ENCODE assay signal across 33 cellular contexts in genomic region chr4:178789279-178789678, GRCh38.
"Had no signal": no experiment of that assay in that cellular context is flagged by ENCODE, and none has a peak within 500 bp of the region (broad histone marks: within the 10 kb centered on the region; RNA-seq: fewer than 3 reads in every experiment).

No MANE protein-coding gene starts in this region.

- H3K4me3 ChIP-seq: adrenal gland, ascending aorta, body of pancreas, breast epithelium, cardiac muscle cell had no signal

- H3K9me3 ChIP-seq: adrenal gland, ascending aorta, body of pancreas, breast epithelium had no signal

- H3K27me3 ChIP-seq: adrenal gland, ascending aorta, body of pancreas, brain microvascular endothelial cell, breast epithelium, cardiac muscle cell had no signal

- FAIRE-seq: astrocyte, bronchial epithelial cell had no signal

- H3K4me1 ChIP-seq: adrenal gland, ascending aorta, body of pancreas, breast epithelium had no signal

- H3K36me3 ChIP-seq: adrenal gland, ascending aorta, brain microvascular endothelial cell, breast epithelium, cardiac muscle cell had no signal

- DNase-seq: activated effector memory CD4-positive, alpha-beta T cell treated with anti-CD3 and anti-CD28 coated beads, Interleukin-2, amount 50 U/mL, for 16 hours; activated effector memory CD4-positive, alpha-beta T cell treated with Interleukin-2 at 50 U/mL for 16 hours; activated gamma-delta T cell; activated gamma-delta T cell treated with Interleukin-2 at 50 U/mL for 16 hours; activated naive CD4-positive, alpha-beta T cell; activated naive CD4-positive, alpha-beta T cell treated with anti-CD3 and anti-CD28 coated beads for 36 hours; activated naive CD4-positive, alpha-beta T cell treated with anti-CD3 and anti-CD28 coated beads, Interleukin-2, amount 10 ng/mL, durations not matched to agents 7 days and 5 days; activated naive CD4-positive, alpha-beta T cell treated with anti-CD3 and anti-CD28 coated beads, Interleukin-2, amount 50 U/mL, for 16 hours; activated naive CD4-positive, alpha-beta T cell treated with Interleukin-2 at 50 U/mL for 16 hours; activated naive CD8-positive, alpha-beta T cell treated with anti-CD3 and anti-CD28 coated beads for 36 hours; activated naive CD8-positive, alpha-beta T cell treated with anti-CD3 and anti-CD28 coated beads, Interleukin-2, amount 10 ng/mL, durations not matched to agents 7 days and 5 days; activated naive CD8-positive, alpha-beta T cell treated with anti-CD3 and anti-CD28 coated beads, Interleukin-2, amount 50 U/mL, for 24 hours; activated T-cell treated with anti-CD3 and anti-CD28 coated beads, Interleukin-2, amount 50 U/mL, for 1 hour; activated T-cell treated with anti-CD3 and anti-CD28 coated beads, Interleukin-2, amount 50 U/mL, for 24 hours; activated T-cell treated with anti-CD3 and anti-CD28 coated beads, Interleukin-2, amount 50 U/mL, for 4 hours; activated T-cell treated with anti-CD3 and anti-CD28 coated beads, Interleukin-2, amount 50 U/mL, for 48 hours; activated T-cell treated with anti-CD3 and anti-CD28 coated beads, Interleukin-2, amount 50 U/mL, for 72 hours; adrenal gland; amygdala; anterior cingulate cortex; aorta; body of pancreas; brain microvascular endothelial cell; caudate nucleus; central memory CD4-positive, alpha-beta T cell; cerebellar nuclear complex had no signal

- H3K27ac ChIP-seq: adrenal gland, ascending aorta, body of pancreas, brain microvascular endothelial cell, breast epithelium, cardiac muscle cell had no signal

- ATAC-seq: activated naive CD4-positive, alpha-beta T cell treated with anti-CD3 and anti-CD28 coated beads, Interleukin-2, amount 50 U/mL, for 72 hours; activated naive CD8-positive, alpha-beta T cell treated with anti-CD3 and anti-CD28 coated beads, Interleukin-2, amount 50 U/mL, for 24 hours; activated T-cell treated with anti-CD3 and anti-CD28 coated beads, Interleukin-2, amount 50 U/mL, for 4 hours; activated T-cell treated with anti-CD3 and anti-CD28 coated beads, Interleukin-2, amount 50 U/mL, for 72 hours; activated T-helper 17 cell treated with anti-CD3 and anti-CD28 coated beads, Interleukin-2, amount 50 U/mL, for 72 hours; body of pancreas had no signal
